In genomic region chr16:3484328-3485096, GRCh38 we compare ENCODE assay signal across 3 cellular contexts.
TF ChIP-seq lines count a peak whose summit lies in the region.

No MANE protein-coding gene starts in this region.

TF ChIP-seq in SK-N-SH, 30 proteins besides CTCF, POLR2A, EP300 and RAD21:
- no peak for TF ChIP-seq USF1 (IDR thresholded peaks at IDR 0.05; ENCODE audit: borderline replicate concordance, low read depth)
- TF ChIP-seq JUND (IDR thresholded peaks at IDR 0.05): no peak
- TF ChIP-seq NFIC (IDR thresholded peaks at IDR 0.05; ENCODE audit: borderline replicate concordance): no peak
- TF ChIP-seq REST (IDR thresholded peaks at IDR 0.05; ENCODE audit: low read depth, low read length): no peak
- no peak for TF ChIP-seq GATA2 (CRISPR knock-in tag; IDR thresholded peaks at IDR 0.05)
- no peak for TF ChIP-seq MAX (IDR thresholded peaks at IDR 0.05; ENCODE audit: low read depth)
- TF ChIP-seq NRF1 (IDR thresholded peaks at IDR 0.05; ENCODE audit: low read depth, low read length): no peak
- no peak for TF ChIP-seq RFX5 (IDR thresholded peaks at IDR 0.05; ENCODE audit: low read length)
- no peak for TF ChIP-seq SMC3 (IDR thresholded peaks at IDR 0.05; ENCODE audit: low read depth, low read length)

TF ChIP-seq in SK-N-SH treated with all-trans-retinoic acid at 6 μM for 48 hours, 23 proteins besides CTCF, POLR2A, EP300 and RAD21:
- TF ChIP-seq ARNTL (CRISPR knock-in tag; IDR thresholded peaks at IDR 0.05; ENCODE audit: borderline replicate concordance, low read depth) (no peak), ZNF8 (CRISPR knock-in tag; IDR thresholded peaks at IDR 0.05) (no peak), CSRNP3 (CRISPR knock-in tag; IDR thresholded peaks at IDR 0.05) (no peak), TCF4 (CRISPR knock-in tag; IDR thresholded peaks at IDR 0.05; ENCODE audit: borderline replicate concordance) (no peak)

TF ChIP-seq in K562, 482 proteins besides CTCF, POLR2A, EP300 and RAD21:
- TF ChIP-seq POLR3G (IDR thresholded peaks at IDR 0.05; ENCODE audit: extremely low read depth, insufficient read length, insufficient replicate concordance) (no peak), POLR2G (IDR thresholded peaks at IDR 0.05; ENCODE audit: low read depth, low read length) (peak; percentile 60), HDAC2 (IDR thresholded peaks at IDR 0.05) (no peak)
